ENCODE assay signal across 13 cellular contexts in genomic region chr7:105046414-105046813, GRCh38. TPM values are rescaled to one million over a fixed set of nuclear protein-coding genes. Genes with fewer than 3 reads are reported as not detected.
DNase-seq lines count a peak whose midpoint lies in the region; ATAC-seq and TF ChIP-seq lines count a peak whose summit lies in the region.
"Had no signal": no experiment of that assay in that cellular context is flagged by ENCODE, and none has a peak within 500 bp of the region (broad histone marks: within the 10 kb centered on the region; RNA-seq: fewer than 3 reads in every experiment).

No MANE protein-coding gene starts in this region.

- TF ChIP-seq CTCF in RWPE2 (IDR thresholded peaks at IDR 0.05; ENCODE audit: poor library complexity, severe bottlenecking) (no peak), fibroblast of mammary gland (conservative IDR thresholded peaks at IDR 0.05; ENCODE audit: control insufficient read depth, insufficient read depth, low read depth, low read length) (no peak)

- DNase-seq in EH (ENCODE audit: low read depth) (peak; percentile 82), RWPE2 (ENCODE audit: low spot score) (no peak), fibroblast of mammary gland (ENCODE audit: low read depth) (peak; percentile 49), renal cortical epithelial cell (ENCODE audit: low read depth) (peak; percentile 82), NCI-H2196 (lab: John Stamatoyannopoulos, UW; ENCODE audit: unreplicated experiment) (no peak), HuH-7.5 (ENCODE audit: low spot score) (no peak)
- DNase-seq: activated CD4-positive, CD25-positive, alpha-beta regulatory T cell; DMS53; left ventricle myocardium superior; NCI-H510A treated with DMSO at 0.1 percent for 48 hours; stimulated activated naive CD8-positive, alpha-beta T cell treated with anti-CD3 and anti-CD28 coated beads, Interleukin-15, amount 100 ng/mL, for 72 hours had no signal

- H3K27me3 ChIP-seq in RWPE2 (ENCODE audit: insufficient read depth, poor library complexity, severe bottlenecking): no peaks in the 10 kb centered on the region

- peak overlapping the region; percentile 8 for H3K27ac ChIP-seq in RWPE2 (ENCODE audit: poor library complexity, severe bottlenecking)

- peaks cover 15% of the 10 kb centered on the region for H3K4me1 ChIP-seq in RWPE2 (ENCODE audit: insufficient read depth, poor library complexity, severe bottlenecking)

- H3K4me3 ChIP-seq in RWPE2 (ENCODE audit: severe bottlenecking): no peak overlapping the region
- no peak overlapping the region for H3K4me3 ChIP-seq in fibroblast of mammary gland (ENCODE audit: control insufficient read depth, low read depth, low read length)

- peak; percentile 80; the same call in 2 of the 3 replicates for ATAC-seq in RWPE2 (ENCODE audit: low read depth)
- ATAC-seq in GM18867 (IDR thresholded peaks at IDR 0.05; ENCODE audit: unreplicated experiment): no peak
- no peak for ATAC-seq in HG03460 (IDR thresholded peaks at IDR 0.05; ENCODE audit: unreplicated experiment)
- ATAC-seq: left ventricle myocardium superior; stimulated activated naive CD8-positive, alpha-beta T cell treated with anti-CD3 and anti-CD28 coated beads, Interleukin-15, amount 100 ng/mL, for 72 hours had no signal

- peaks cover 95% of the 10 kb centered on the region for H3K36me3 ChIP-seq in RWPE2 (ENCODE audit: low read depth)

- H3K9me3 ChIP-seq in RWPE2 (ENCODE audit: severe bottlenecking): no peaks in the 10 kb centered on the region

RNA-seq across cellular contexts. Expression of gene KMT2E, which starts 32.4 kb away (rescaled TPM):
- 54.0 and 139 TPM in 2 replicates for total RNA-seq in renal cortical epithelial cell

Comparison
In these comparisons a context has a peak if more than half of its experiments do, and no peak if none do; other contexts are left out.
1. DNase-seq: peak in EH (single experiment), fibroblast of mammary gland (single experiment) and renal cortical epithelial cell (single experiment); none in RWPE2 (single experiment), NCI-H2196 (single experiment) and HuH-7.5 (single experiment).